In the genomic region with DNA sequence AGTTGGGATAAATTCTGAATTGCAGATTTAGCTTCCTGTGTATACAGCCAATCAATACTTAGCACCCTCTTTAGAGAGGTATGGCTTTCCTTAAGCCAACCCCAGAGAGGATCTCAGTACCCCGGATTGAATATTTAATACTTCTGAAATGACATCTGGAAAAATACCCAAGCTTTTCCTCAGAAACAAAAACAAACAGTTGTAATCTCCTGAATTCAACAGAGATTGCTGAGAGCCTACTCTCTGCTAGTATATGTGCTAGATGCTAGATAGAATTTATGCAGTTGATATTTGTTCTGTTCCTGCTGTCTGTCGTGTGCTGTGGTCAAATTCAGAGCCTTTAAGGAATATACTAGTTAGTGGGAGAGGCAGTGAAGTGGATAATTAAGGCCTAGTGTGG, we compare ENCODE assay signal across 20 cellular contexts. TPM values are rescaled to one million over a fixed set of nuclear protein-coding genes. Genes with fewer than 3 reads are reported as not detected.
A peak's percentile ranks its signal among the peaks of the same experiment; 100 is the strongest.
DNase-seq lines count a peak whose midpoint lies in the region; ATAC-seq, FAIRE-seq and TF ChIP-seq lines count a peak whose summit lies in the region.
"Had no signal": no experiment of that assay in that cellular context is flagged by ENCODE, and none has a peak within 500 bp of the region (broad histone marks: within the 10 kb centered on the region; RNA-seq: fewer than 3 reads in every experiment).

No MANE protein-coding gene starts in this region.

- peaks cover 58% of the 10 kb centered on the region for H3K79me2 ChIP-seq in GM23338 (replicated peaks; ENCODE audit: insufficient read depth)

- H3K27me3 Mint-ChIP-seq in GM23338 (ENCODE audit: insufficient read depth, low read depth, poor library complexity), result peaks cover 4% of the 10 kb centered on the region
- no peaks in the 10 kb centered on the region for H3K27me3 Mint-ChIP-seq in central memory CD8-positive, alpha-beta T cell
- H3K27me3 Mint-ChIP-seq: IgD-negative memory B cell had no signal

- FAIRE-seq in pancreas (lab: Jason Lieb, UNC), result no peak

- WGBS in pancreas, 2 donors, result 30 to 44% methylated on average over 2 of the region's 2 CpGs

- H2AFZ ChIP-seq in GM23338, result no peak overlapping the region
- H2AFZ ChIP-seq: PC-9 had no signal

- no peaks in the 10 kb centered on the region for H3K36me3 ChIP-seq in GM23338 (ENCODE audit: insufficient read depth)
- H3K36me3 ChIP-seq in pancreas, result no peaks in the 10 kb centered on the region

- H4K20me1 ChIP-seq in GM23338 (replicated peaks; ENCODE audit: insufficient read depth), result no peaks in the 10 kb centered on the region

- H3K27me3 ChIP-seq in GM23338 (ENCODE audit: insufficient read depth) (no peaks in the 10 kb centered on the region), pancreas (no peaks in the 10 kb centered on the region)
- H3K27me3 ChIP-seq: SJSA1 had no signal

- H3K4me2 ChIP-seq in GM23338, result no peak overlapping the region
- H3K4me2 ChIP-seq: KMS-11, PC-9 had no signal

- no peak overlapping the region for H3K4me3 ChIP-seq in GM23338
- H3K4me3 ChIP-seq in pancreas, result no peak overlapping the region
- H3K4me3 ChIP-seq: PC-9, SJSA1 had no signal

- H3K9me3 ChIP-seq in pancreas, result no peaks in the 10 kb centered on the region
- H3K9me3 ChIP-seq: SJSA1 had no signal

- intact Hi-C loops in pancreas (cut with DNase I) (no loop called here), sciatic nerve (cut with DNase I) (no loop called here)

- DNase-seq in DMS 273 (lab: John Stamatoyannopoulos, UW; ENCODE audit: unreplicated experiment) (peak; percentile 31), DMS 273 treated with DMSO at 0.1 percent for 48 hours (lab: John Stamatoyannopoulos, UW) (no peak), GM23338 (ENCODE audit: low spot score) (no peak), pancreas (no peak), sciatic nerve (ENCODE audit: low spot score) (no peak)
- no peak for DNase-seq in central memory CD8-positive, alpha-beta T cell (ENCODE audit: low spot score in 2 of 2)
- DNase-seq: 8988T, ACHN, DMS53, MM.1S, NCI-H2029, NCI-H774, PC-9, Right ventricle myocardium superior, RPMI8226 had no signal

- peaks cover 33% of the 10 kb centered on the region for H3K4me1 Mint-ChIP-seq in GM23338
- H3K4me1 Mint-ChIP-seq in central memory CD8-positive, alpha-beta T cell, result peaks cover 32% of the 10 kb centered on the region

- TF ChIP-seq CTCF in GM23338 (conservative IDR thresholded peaks at IDR 0.05; ENCODE audit: low read depth in 2 of 2), result no peak
- no peak for TF ChIP-seq CTCF in pancreas (IDR thresholded peaks at IDR 0.05)

- H3K36me3 Mint-ChIP-seq in GM23338 (ENCODE audit: low read depth), result peaks cover 6% of the 10 kb centered on the region; the same call in 2 of the 3 replicates
- peaks cover 8% of the 10 kb centered on the region for H3K36me3 Mint-ChIP-seq in central memory CD8-positive, alpha-beta T cell (ENCODE audit: insufficient read depth)

- H3K27ac ChIP-seq in GM23338 (ENCODE audit: low read depth), result no peak overlapping the region
- H3K27ac ChIP-seq in pancreas, result no peak overlapping the region
- H3K27ac ChIP-seq: KMS-11, PC-9, SJSA1 had no signal

- H3K4me1 ChIP-seq in GM23338 (ENCODE audit: insufficient read depth) (peaks cover 27% of the 10 kb centered on the region), pancreas (peaks cover 9 to 20% (median 10%) of the 10 kb centered on the region in 3 donors)

- H3K4me3 Mint-ChIP-seq in GM23338, result no peak overlapping the region
- H3K4me3 Mint-ChIP-seq in central memory CD8-positive, alpha-beta T cell, result no peak overlapping the region
- H3K4me3 Mint-ChIP-seq: IgD-negative memory B cell had no signal

- H3K9me2 ChIP-seq in GM23338 (ENCODE audit: insufficient read depth), result no peaks in the 10 kb centered on the region

- H3F3A ChIP-seq in GM23338 (replicated peaks; ENCODE audit: low read depth), result no peaks in the 10 kb centered on the region

- H3K9me3 Mint-ChIP-seq in GM23338, result no peaks in the 10 kb centered on the region
- no peaks in the 10 kb centered on the region for H3K9me3 Mint-ChIP-seq in central memory CD8-positive, alpha-beta T cell

- peak overlapping the region; percentile 50; the same call in 1 of the 2 replicates for H3K27ac Mint-ChIP-seq in GM23338
- peak overlapping the region; percentile 49 for H3K27ac Mint-ChIP-seq in central memory CD8-positive, alpha-beta T cell (ENCODE audit: low read depth)

- no peak for ATAC-seq in GM23338
- ATAC-seq in central memory CD8-positive, alpha-beta T cell (replicated peaks; ENCODE audit: extremely low read depth, poor library complexity, severe bottlenecking), result no peak
- peak; percentile 26 to 72 (median 51) for ATAC-seq in pancreas
- no peak for ATAC-seq in sciatic nerve
- ATAC-seq in GM19351 (IDR thresholded peaks at IDR 0.05; ENCODE audit: unreplicated experiment), result no peak
- ATAC-seq: HCT116 had no signal

TF ChIP-seq in GM23338, 12 proteins besides CTCF, POLR2A, EP300 and RAD21:
- TF ChIP-seq NANOG (IDR thresholded peaks at IDR 0.05; ENCODE audit: borderline replicate concordance), result no peak
- no peak for TF ChIP-seq STAT1 (IDR thresholded peaks at IDR 0.05; ENCODE audit: unreplicated experiment)
- TF ChIP-seq, protein P1, sequence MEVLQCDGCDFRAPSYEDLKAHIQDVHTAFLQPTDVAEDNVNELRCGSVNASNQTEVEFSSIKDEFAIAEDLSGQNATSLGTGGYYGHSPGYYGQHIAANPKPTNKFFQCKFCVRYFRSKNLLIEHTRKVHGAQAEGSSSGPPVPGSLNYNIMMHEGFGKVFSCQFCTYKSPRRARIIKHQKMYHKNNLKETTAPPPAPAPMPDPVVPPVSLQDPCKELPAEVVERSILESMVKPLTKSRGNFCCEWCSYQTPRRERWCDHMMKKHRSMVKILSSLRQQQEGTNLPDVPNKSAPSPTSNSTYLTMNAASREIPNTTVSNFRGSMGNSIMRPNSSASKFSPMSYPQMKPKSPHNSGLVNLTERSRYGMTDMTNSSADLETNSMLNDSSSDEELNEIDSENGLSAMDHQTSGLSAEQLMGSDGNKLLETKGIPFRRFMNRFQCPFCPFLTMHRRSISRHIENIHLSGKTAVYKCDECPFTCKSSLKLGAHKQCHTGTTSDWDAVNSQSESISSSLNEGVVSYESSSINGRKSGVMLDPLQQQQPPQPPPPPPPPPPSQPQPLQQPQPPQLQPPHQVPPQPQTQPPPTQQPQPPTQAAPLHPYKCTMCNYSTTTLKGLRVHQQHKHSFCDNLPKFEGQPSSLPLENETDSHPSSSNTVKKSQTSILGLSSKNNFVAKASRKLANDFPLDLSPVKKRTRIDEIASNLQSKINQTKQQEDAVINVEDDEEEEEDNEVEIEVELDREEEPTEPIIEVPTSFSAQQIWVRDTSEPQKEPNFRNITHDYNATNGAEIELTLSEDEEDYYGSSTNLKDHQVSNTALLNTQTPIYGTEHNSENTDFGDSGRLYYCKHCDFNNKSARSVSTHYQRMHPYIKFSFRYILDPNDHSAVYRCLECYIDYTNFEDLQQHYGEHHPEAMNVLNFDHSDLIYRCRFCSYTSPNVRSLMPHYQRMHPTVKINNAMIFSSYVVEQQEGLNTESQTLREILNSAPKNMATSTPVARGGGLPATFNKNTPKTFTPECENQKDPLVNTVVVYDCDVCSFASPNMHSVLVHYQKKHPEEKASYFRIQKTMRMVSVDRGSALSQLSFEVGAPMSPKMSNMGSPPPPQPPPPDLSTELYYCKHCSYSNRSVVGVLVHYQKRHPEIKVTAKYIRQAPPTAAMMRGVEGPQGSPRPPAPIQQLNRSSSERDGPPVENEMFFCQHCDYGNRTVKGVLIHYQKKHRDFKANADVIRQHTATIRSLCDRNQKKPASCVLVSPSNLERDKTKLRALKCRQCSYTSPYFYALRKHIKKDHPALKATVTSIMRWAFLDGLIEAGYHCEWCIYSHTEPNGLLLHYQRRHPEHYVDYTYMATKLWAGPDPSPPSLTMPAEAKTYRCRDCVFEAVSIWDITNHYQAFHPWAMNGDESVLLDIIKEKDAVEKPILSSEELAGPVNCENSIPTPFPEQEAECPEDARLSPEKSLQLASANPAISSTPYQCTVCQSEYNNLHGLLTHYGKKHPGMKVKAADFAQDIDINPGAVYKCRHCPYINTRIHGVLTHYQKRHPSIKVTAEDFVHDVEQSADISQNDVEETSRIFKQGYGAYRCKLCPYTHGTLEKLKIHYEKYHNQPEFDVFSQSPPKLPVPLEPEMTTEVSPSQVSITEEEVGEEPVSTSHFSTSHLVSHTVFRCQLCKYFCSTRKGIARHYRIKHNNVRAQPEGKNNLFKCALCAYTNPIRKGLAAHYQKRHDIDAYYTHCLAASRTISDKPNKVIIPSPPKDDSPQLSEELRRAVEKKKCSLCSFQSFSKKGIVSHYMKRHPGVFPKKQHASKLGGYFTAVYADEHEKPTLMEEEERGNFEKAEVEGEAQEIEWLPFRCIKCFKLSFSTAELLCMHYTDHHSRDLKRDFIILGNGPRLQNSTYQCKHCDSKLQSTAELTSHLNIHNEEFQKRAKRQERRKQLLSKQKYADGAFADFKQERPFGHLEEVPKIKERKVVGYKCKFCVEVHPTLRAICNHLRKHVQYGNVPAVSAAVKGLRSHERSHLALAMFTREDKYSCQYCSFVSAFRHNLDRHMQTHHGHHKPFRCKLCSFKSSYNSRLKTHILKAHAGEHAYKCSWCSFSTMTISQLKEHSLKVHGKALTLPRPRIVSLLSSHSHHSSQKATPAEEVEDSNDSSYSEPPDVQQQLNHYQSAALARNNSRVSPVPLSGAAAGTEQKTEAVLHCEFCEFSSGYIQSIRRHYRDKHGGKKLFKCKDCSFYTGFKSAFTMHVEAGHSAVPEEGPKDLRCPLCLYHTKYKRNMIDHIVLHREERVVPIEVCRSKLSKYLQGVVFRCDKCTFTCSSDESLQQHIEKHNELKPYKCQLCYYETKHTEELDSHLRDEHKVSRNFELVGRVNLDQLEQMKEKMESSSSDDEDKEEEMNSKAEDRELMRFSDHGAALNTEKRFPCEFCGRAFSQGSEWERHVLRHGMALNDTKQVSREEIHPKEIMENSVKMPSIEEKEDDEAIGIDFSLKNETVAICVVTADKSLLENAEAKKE (CRISPR knock-in tag; IDR thresholded peaks at IDR 0.05), result no peak
- no peak for TF ChIP-seq EZH2phosphoT487 (IDR thresholded peaks at IDR 0.05; ENCODE audit: unreplicated experiment)
- TF ChIP-seq, protein P2, sequence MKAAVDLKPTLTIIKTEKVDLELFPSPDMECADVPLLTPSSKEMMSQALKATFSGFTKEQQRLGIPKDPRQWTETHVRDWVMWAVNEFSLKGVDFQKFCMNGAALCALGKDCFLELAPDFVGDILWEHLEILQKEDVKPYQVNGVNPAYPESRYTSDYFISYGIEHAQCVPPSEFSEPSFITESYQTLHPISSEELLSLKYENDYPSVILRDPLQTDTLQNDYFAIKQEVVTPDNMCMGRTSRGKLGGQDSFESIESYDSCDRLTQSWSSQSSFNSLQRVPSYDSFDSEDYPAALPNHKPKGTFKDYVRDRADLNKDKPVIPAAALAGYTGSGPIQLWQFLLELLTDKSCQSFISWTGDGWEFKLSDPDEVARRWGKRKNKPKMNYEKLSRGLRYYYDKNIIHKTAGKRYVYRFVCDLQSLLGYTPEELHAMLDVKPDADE (IDR thresholded peaks at IDR 0.05), result no peak
- TF ChIP-seq CREB1 (CRISPR knock-in tag; IDR thresholded peaks at IDR 0.05; ENCODE audit: low read depth), result no peak

RNA-seq across cellular contexts. Expression of a gene that starts 21.1 kb away (rescaled TPM):
- total RNA-seq in GM23338 (2014; rRNA removed; shearing (Covaris generic)), result 54.3 and 55.3 TPM in 2 replicates
- 51.7 and 55.1 TPM in 2 replicates for polyA plus RNA-seq in GM23338 (2016; fragmentation: Nextera tagmentation; extraction: Ambion mirVana)
- total RNA-seq in pancreas, result 10 to 100 TPM in 3 of 6 donors, 1 to 10 TPM in 3; 7.2 to 17.1 (median 10.8) TPM
- polyA plus RNA-seq in pancreas, result 10 to 100 TPM in 1 of 2 donors, 1 to 10 TPM in 1; 8.4 to 23.1 TPM
- total RNA-seq in sciatic nerve, result 37.7 TPM

Comparison
In these comparisons a context has a peak if more than half of its experiments do, and no peak if none do; other contexts are left out.
1. ATAC-seq: peak in pancreas (4 of 4); none in GM23338 (single experiment), central memory CD8-positive, alpha-beta T cell (single experiment), sciatic nerve (single experiment) and GM19351 (single experiment).